In genomic region chr1:234019387-234019786, GRCh38 we compare ENCODE assay signal across 7 cellular contexts.
"Had no signal": no experiment of that assay in that cellular context is flagged by ENCODE, and none has a peak within 500 bp of the region (broad histone marks: within the 10 kb centered on the region; RNA-seq: fewer than 3 reads in every experiment).

No MANE protein-coding gene starts in this region.

- ATAC-seq: GM12878 had no signal

- H3K4me3 ChIP-seq: GM12878 had no signal

- DNase-seq: GDM1, GF-D8 had no signal

- FAIRE-seq: G401.6, GM12878, GM12892, GM18507, GM19239 had no signal
